19 cellular contexts compared by ENCODE assay signal in the genomic region with DNA sequence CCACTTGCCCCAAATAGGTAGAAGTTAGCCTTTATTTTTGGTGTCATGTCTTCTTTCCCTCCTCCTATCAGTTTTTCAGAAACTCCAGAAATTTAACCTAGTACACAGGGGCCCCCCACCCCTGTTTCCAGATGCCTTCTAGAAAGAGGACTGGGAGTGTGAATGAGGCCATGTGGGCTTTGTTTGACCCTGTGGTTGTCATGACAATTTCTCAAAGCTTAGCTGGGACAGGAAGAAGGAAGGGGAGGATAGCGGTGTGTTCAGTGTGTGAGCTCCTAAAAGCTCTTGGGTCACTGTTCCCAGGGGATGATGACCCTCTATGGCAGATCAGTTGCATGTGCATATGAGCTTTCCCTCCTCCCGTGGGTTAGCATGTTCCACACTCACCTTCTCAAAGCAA.
"Had no signal": no experiment of that assay in that cellular context is flagged by ENCODE, and none has a peak within 500 bp of the region (broad histone marks: within the 10 kb centered on the region; RNA-seq: fewer than 3 reads in every experiment).

No MANE protein-coding gene starts in this region.

- DNase-seq: effector memory CD4-positive, alpha-beta T cell; esophagus squamous epithelium; foreskin fibroblast; glutamatergic neuron; immature natural killer cell; left ventricle myocardium inferior; lower lobe of right lung; naive B cell; posterior cingulate gyrus; spleen; stimulated activated CD4-positive, alpha-beta T cell treated with anti-CD3 and anti-CD28 coated beads, Interleukin-15, amount 100 ng/mL, for 24 hours; stimulated activated CD4-positive, alpha-beta T cell treated with anti-CD3 and anti-CD28 coated beads, Interleukin-1b, Interleukin-23, amount 100 ng/mL, for 48 hours; stimulated activated CD4-positive, alpha-beta T cell treated with anti-CD3 and anti-CD28 coated beads, Interleukin-4, amount 100 ng/mL, for 24 hours; stimulated activated naive CD4-positive, alpha-beta T cell treated with Interleukin-2 at 50 U/mL for 16 hours had no signal

- H3K27me3 ChIP-seq: esophagus squamous epithelium, gastroesophageal sphincter, spleen had no signal

- H3K36me3 ChIP-seq: esophagus squamous epithelium, gastroesophageal sphincter, left ventricle myocardium inferior, lower lobe of right lung, spleen had no signal

- ATAC-seq: gastroesophageal sphincter, lower lobe of right lung, sciatic nerve had no signal

- H3K27ac ChIP-seq: esophagus squamous epithelium, gastroesophageal sphincter, left ventricle myocardium inferior, lower lobe of right lung, spleen had no signal

- H3K4me1 ChIP-seq: gastroesophageal sphincter, left ventricle myocardium inferior, lower lobe of right lung had no signal

- H3K4me3 ChIP-seq: esophagus squamous epithelium, gastroesophageal sphincter, left ventricle myocardium inferior, lower lobe of right lung, spleen had no signal

- FAIRE-seq: endometrium, keratinocyte, urothelium cell line had no signal

- H3K9me3 ChIP-seq: gastroesophageal sphincter, lower lobe of right lung had no signal
